In the genomic region with DNA sequence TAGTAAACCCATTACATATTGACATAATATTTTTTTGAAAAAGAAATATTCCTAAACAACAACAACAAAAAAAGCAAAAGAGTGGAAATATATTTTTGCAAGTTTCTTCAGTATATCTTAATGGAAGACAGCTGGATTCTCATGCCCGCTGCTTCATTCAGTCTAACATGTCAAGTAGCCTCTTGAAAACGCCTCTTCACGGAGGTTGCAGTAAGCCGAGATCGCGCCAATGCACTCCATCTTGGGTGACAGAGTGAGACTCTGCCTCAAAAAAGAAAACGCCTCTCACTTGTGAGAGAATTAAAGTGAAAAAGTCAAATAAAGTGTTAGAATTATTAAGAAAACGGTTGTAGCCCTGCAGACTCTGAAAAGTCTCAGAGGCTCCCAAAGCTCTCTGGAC, we compare ENCODE assay signal across 1 cellular context.
TF ChIP-seq lines count a peak whose summit lies in the region.

No MANE protein-coding gene starts in this region.

TF ChIP-seq in K562, 482 proteins besides CTCF, POLR2A, EP300 and RAD21:
- TF ChIP-seq ZNF668 (CRISPR knock-in tag; IDR thresholded peaks at IDR 0.05) (no peak), ZNF354B (CRISPR knock-in tag; IDR thresholded peaks at IDR 0.05) (no peak), ZC3H8 (IDR thresholded peaks at IDR 0.05) (no peak), NBN (IDR thresholded peaks at IDR 0.05; ENCODE audit: low read depth) (no peak), PTTG1 (tag; IDR thresholded peaks at IDR 0.05; ENCODE audit: low read depth) (no peak), SRSF3 (IDR thresholded peaks at IDR 0.05; ENCODE audit: insufficient read depth, low read length) (no peak), MEF2D (tag; conservative IDR thresholded peaks at IDR 0.05; ENCODE audit: low read depth) (no peak), ZNF444 (CRISPR knock-in tag; IDR thresholded peaks at IDR 0.05) (no peak), BMI1 (IDR thresholded peaks at IDR 0.05; ENCODE audit: low read length) (no peak)
- TF ChIP-seq, protein P1, sequence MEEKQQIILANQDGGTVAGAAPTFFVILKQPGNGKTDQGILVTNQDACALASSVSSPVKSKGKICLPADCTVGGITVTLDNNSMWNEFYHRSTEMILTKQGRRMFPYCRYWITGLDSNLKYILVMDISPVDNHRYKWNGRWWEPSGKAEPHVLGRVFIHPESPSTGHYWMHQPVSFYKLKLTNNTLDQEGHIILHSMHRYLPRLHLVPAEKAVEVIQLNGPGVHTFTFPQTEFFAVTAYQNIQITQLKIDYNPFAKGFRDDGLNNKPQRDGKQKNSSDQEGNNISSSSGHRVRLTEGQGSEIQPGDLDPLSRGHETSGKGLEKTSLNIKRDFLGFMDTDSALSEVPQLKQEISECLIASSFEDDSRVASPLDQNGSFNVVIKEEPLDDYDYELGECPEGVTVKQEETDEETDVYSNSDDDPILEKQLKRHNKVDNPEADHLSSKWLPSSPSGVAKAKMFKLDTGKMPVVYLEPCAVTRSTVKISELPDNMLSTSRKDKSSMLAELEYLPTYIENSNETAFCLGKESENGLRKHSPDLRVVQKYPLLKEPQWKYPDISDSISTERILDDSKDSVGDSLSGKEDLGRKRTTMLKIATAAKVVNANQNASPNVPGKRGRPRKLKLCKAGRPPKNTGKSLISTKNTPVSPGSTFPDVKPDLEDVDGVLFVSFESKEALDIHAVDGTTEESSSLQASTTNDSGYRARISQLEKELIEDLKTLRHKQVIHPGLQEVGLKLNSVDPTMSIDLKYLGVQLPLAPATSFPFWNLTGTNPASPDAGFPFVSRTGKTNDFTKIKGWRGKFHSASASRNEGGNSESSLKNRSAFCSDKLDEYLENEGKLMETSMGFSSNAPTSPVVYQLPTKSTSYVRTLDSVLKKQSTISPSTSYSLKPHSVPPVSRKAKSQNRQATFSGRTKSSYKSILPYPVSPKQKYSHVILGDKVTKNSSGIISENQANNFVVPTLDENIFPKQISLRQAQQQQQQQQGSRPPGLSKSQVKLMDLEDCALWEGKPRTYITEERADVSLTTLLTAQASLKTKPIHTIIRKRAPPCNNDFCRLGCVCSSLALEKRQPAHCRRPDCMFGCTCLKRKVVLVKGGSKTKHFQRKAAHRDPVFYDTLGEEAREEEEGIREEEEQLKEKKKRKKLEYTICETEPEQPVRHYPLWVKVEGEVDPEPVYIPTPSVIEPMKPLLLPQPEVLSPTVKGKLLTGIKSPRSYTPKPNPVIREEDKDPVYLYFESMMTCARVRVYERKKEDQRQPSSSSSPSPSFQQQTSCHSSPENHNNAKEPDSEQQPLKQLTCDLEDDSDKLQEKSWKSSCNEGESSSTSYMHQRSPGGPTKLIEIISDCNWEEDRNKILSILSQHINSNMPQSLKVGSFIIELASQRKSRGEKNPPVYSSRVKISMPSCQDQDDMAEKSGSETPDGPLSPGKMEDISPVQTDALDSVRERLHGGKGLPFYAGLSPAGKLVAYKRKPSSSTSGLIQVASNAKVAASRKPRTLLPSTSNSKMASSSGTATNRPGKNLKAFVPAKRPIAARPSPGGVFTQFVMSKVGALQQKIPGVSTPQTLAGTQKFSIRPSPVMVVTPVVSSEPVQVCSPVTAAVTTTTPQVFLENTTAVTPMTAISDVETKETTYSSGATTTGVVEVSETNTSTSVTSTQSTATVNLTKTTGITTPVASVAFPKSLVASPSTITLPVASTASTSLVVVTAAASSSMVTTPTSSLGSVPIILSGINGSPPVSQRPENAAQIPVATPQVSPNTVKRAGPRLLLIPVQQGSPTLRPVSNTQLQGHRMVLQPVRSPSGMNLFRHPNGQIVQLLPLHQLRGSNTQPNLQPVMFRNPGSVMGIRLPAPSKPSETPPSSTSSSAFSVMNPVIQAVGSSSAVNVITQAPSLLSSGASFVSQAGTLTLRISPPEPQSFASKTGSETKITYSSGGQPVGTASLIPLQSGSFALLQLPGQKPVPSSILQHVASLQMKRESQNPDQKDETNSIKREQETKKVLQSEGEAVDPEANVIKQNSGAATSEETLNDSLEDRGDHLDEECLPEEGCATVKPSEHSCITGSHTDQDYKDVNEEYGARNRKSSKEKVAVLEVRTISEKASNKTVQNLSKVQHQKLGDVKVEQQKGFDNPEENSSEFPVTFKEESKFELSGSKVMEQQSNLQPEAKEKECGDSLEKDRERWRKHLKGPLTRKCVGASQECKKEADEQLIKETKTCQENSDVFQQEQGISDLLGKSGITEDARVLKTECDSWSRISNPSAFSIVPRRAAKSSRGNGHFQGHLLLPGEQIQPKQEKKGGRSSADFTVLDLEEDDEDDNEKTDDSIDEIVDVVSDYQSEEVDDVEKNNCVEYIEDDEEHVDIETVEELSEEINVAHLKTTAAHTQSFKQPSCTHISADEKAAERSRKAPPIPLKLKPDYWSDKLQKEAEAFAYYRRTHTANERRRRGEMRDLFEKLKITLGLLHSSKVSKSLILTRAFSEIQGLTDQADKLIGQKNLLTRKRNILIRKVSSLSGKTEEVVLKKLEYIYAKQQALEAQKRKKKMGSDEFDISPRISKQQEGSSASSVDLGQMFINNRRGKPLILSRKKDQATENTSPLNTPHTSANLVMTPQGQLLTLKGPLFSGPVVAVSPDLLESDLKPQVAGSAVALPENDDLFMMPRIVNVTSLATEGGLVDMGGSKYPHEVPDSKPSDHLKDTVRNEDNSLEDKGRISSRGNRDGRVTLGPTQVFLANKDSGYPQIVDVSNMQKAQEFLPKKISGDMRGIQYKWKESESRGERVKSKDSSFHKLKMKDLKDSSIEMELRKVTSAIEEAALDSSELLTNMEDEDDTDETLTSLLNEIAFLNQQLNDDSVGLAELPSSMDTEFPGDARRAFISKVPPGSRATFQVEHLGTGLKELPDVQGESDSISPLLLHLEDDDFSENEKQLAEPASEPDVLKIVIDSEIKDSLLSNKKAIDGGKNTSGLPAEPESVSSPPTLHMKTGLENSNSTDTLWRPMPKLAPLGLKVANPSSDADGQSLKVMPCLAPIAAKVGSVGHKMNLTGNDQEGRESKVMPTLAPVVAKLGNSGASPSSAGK (IDR thresholded peaks at IDR 0.05), result no peak
- TF ChIP-seq, protein P2, sequence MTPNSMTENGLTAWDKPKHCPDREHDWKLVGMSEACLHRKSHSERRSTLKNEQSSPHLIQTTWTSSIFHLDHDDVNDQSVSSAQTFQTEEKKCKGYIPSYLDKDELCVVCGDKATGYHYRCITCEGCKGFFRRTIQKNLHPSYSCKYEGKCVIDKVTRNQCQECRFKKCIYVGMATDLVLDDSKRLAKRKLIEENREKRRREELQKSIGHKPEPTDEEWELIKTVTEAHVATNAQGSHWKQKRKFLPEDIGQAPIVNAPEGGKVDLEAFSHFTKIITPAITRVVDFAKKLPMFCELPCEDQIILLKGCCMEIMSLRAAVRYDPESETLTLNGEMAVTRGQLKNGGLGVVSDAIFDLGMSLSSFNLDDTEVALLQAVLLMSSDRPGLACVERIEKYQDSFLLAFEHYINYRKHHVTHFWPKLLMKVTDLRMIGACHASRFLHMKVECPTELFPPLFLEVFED (CRISPR knock-in tag; conservative IDR thresholded peaks at IDR 0.05), result no peak
- TF ChIP-seq, protein P3, sequence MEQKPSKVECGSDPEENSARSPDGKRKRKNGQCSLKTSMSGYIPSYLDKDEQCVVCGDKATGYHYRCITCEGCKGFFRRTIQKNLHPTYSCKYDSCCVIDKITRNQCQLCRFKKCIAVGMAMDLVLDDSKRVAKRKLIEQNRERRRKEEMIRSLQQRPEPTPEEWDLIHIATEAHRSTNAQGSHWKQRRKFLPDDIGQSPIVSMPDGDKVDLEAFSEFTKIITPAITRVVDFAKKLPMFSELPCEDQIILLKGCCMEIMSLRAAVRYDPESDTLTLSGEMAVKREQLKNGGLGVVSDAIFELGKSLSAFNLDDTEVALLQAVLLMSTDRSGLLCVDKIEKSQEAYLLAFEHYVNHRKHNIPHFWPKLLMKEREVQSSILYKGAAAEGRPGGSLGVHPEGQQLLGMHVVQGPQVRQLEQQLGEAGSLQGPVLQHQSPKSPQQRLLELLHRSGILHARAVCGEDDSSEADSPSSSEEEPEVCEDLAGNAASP (IDR thresholded peaks at IDR 0.05), result no peak
- TF ChIP-seq, protein P4, sequence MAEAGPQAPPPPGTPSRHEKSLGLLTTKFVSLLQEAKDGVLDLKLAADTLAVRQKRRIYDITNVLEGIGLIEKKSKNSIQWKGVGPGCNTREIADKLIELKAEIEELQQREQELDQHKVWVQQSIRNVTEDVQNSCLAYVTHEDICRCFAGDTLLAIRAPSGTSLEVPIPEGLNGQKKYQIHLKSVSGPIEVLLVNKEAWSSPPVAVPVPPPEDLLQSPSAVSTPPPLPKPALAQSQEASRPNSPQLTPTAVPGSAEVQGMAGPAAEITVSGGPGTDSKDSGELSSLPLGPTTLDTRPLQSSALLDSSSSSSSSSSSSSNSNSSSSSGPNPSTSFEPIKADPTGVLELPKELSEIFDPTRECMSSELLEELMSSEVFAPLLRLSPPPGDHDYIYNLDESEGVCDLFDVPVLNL (CRISPR knock-in tag; IDR thresholded peaks at IDR 0.05; ENCODE audit: low read depth), result no peak
